23 cellular contexts compared by ENCODE assay signal in the genomic region with DNA sequence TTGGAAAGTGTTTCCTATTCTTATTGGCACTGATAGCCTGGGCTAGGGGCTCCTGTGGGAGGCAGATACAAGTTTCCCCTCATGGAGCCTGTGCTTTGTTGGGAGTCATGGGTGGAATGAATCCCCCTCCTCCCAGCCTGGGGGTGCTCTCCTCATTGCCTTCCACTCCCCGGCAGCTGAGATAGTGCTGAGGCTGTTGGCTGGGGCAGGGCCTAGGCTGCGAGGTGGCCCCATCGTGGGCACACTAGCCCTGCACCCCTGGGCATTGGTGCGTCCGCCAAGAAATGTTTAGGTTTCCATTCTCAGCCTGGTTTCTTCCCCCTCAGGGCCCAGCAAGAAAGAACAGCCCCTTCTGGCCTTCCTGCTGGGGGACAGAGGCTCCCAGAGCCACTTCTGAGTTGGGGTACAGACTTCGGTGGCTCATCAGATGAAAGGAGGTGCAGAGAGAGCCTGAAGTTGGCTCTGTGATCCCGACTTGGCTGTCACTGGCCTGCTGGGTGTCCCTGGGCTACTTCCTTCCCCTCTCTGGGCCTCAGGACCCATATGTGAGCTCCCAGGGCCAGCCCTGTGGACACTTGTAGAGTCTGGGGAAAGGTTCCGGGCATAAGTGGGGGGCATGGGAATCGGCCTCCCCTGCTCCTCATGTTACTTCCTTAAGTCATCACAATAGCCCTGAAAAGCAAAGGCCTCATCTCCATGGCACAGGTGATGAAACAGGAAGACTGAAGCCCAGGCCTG. TPM values are rescaled to one million over a fixed set of nuclear protein-coding genes. Genes with fewer than 3 reads are reported as not detected.
DNase-seq lines count a peak whose midpoint lies in the region; ATAC-seq, FAIRE-seq and TF ChIP-seq lines count a peak whose summit lies in the region.
"Had no signal": no experiment of that assay in that cellular context is flagged by ENCODE, and none has a peak within 500 bp of the region (broad histone marks: within the 10 kb centered on the region; RNA-seq: fewer than 3 reads in every experiment).

No MANE protein-coding gene starts in this region.

- H3K9me3 Mint-ChIP-seq in activated CD4-positive, alpha-beta T cell treated with anti-CD3 and anti-CD28 coated beads, Interleukin-2, amount 10 ng/mL, durations not matched to agents 7 days and 5 days: no peaks in the 10 kb centered on the region
- no peaks in the 10 kb centered on the region for H3K9me3 Mint-ChIP-seq in CD8-positive, alpha-beta memory T cell
- H3K9me3 Mint-ChIP-seq in neural crest cell: no peaks in the 10 kb centered on the region
- H3K9me3 Mint-ChIP-seq: activated B cell treated with CpG ODN at 0.5 μM for 24 hours; activated naive CD4-positive, alpha-beta T cell treated with anti-CD3 and anti-CD28 coated beads, Interleukin-2, amount 10 ng/mL, durations not matched to agents 7 days and 5 days had no signal

- no peak overlapping the region for H3K4me2 ChIP-seq in K562 (ENCODE audit: insufficient read depth, low read length)
- H3K4me2 ChIP-seq: A549 had no signal

- H3K27me3 ChIP-seq in CD8-positive, alpha-beta memory T cell (ENCODE audit: insufficient read depth, low read length, poor library complexity, severe bottlenecking): no peaks in the 10 kb centered on the region
- no peaks in the 10 kb centered on the region for H3K27me3 ChIP-seq in K562 (ENCODE audit: control insufficient read depth in 2 of 2, insufficient read depth in 2 of 2, low read length in 2 of 2)
- H3K27me3 ChIP-seq: tibial artery had no signal

- no peak overlapping the region for H2AFZ ChIP-seq in K562 (ENCODE audit: low read depth, low read length)

- peaks cover 51% of the 10 kb centered on the region for H3K4me1 Mint-ChIP-seq in activated CD4-positive, alpha-beta T cell treated with anti-CD3 and anti-CD28 coated beads, Interleukin-2, amount 10 ng/mL, durations not matched to agents 7 days and 5 days
- H3K4me1 Mint-ChIP-seq in CD8-positive, alpha-beta memory T cell: peaks cover 44 to 76% (median 47%) of the 10 kb centered on the region in 3 donors
- H3K4me1 Mint-ChIP-seq in neural crest cell: peaks cover 38% of the 10 kb centered on the region

- H3K27ac Mint-ChIP-seq in activated CD4-positive, alpha-beta T cell treated with anti-CD3 and anti-CD28 coated beads, Interleukin-2, amount 10 ng/mL, durations not matched to agents 7 days and 5 days: no peak overlapping the region
- H3K27ac Mint-ChIP-seq in CD8-positive, alpha-beta memory T cell: peak overlapping the region in 6 of 8 donors; percentile 68 to 99 (median 78)
- H3K27ac Mint-ChIP-seq in neural crest cell (ENCODE audit: unreplicated experiment): no peak overlapping the region
- H3K27ac Mint-ChIP-seq: activated B cell treated with CpG ODN at 0.5 μM for 24 hours; activated naive CD4-positive, alpha-beta T cell treated with anti-CD3 and anti-CD28 coated beads, Interleukin-2, amount 10 ng/mL, durations not matched to agents 7 days and 5 days had no signal

- no peak for TF ChIP-seq EP300 in K562 (IDR thresholded peaks at IDR 0.05; ENCODE audit: low read length)

- no peaks in the 10 kb centered on the region for H3K27me3 Mint-ChIP-seq in activated CD4-positive, alpha-beta T cell treated with anti-CD3 and anti-CD28 coated beads, Interleukin-2, amount 10 ng/mL, durations not matched to agents 7 days and 5 days
- H3K27me3 Mint-ChIP-seq in CD8-positive, alpha-beta memory T cell: no peaks in the 10 kb centered on the region
- H3K27me3 Mint-ChIP-seq in neural crest cell (ENCODE audit: low read depth): peaks cover 6% of the 10 kb centered on the region
- H3K27me3 Mint-ChIP-seq: activated B cell treated with CpG ODN at 0.5 μM for 24 hours; activated CD8-positive, alpha-beta memory T cell treated with anti-CD3 and anti-CD28 coated beads, Interleukin-2, amount 10 ng/mL, durations not matched to agents 7 days and 5 days had no signal

- POLR2A ChIA-PET in activated CD4-positive, alpha-beta T cell treated with anti-CD3 and anti-CD28 coated beads, Interleukin-2, amount 10 ng/mL, durations not matched to agents 7 days and 5 days (lab: Charles Lee): no interaction called here
- POLR2A ChIA-PET in CD8-positive, alpha-beta memory T cell (lab: Charles Lee): interaction anchor here (0.6 kb wide), 1 partner anchor 721 kb away, joined by 5 read pairs; no protein-coding TSS in a partner anchor
- POLR2A ChIA-PET in K562 (lab: Yijun Ruan, JAX): interaction anchor here (1.1 kb wide), 1 partner anchor 12 kb away, joined by 5 read pairs; no protein-coding TSS in a partner anchor

- no peak for FAIRE-seq in K562 (lab: Jason Lieb, UNC)
- FAIRE-seq: A549, endothelial cell of umbilical vein had no signal

- no TSS peak for BruUV-seq in K562 (replicated peaks; lab: Mats Ljungman, UMichigan)

- H3K9me1 ChIP-seq in K562 (ENCODE audit: control insufficient read depth, insufficient read depth, low read length): no peaks in the 10 kb centered on the region

- WGBS in K562 (ENCODE audit: insufficient coverage, low coverage, missing lambda C conversion rate): 92% methylated on average over 9 of the region's 9 CpGs

- in situ Hi-C loops in K562 (cut with MboI): no loop called here

- H3K36me3 ChIP-seq in CD8-positive, alpha-beta memory T cell (ENCODE audit: insufficient read depth, low read length): no peaks in the 10 kb centered on the region
- H3K36me3 ChIP-seq in K562 (ENCODE audit: control insufficient read depth, insufficient read depth, low read length): peaks cover 46% of the 10 kb centered on the region; the same call in 2 of the 3 replicates

- peak overlapping the region; percentile 5 for H3K4me3 Mint-ChIP-seq in activated CD4-positive, alpha-beta T cell treated with anti-CD3 and anti-CD28 coated beads, Interleukin-2, amount 10 ng/mL, durations not matched to agents 7 days and 5 days
- H3K4me3 Mint-ChIP-seq in CD8-positive, alpha-beta memory T cell: peak overlapping the region in 6 of 7 donors; percentile 27 to 98 (median 69)
- peak overlapping the region; percentile 99 for H3K4me3 Mint-ChIP-seq in neural crest cell

- TF ChIP-seq POLR2A in K562 (conservative IDR thresholded peaks at IDR 0.05): no peak

- CTCF ChIA-PET in activated CD4-positive, alpha-beta T cell treated with anti-CD3 and anti-CD28 coated beads, Interleukin-2, amount 10 ng/mL, durations not matched to agents 7 days and 5 days (lab: Charles Lee): no interaction called here
- CTCF ChIA-PET in CD8-positive, alpha-beta memory T cell (lab: Charles Lee): no interaction called here
- CTCF ChIA-PET in K562 (lab: Yijun Ruan, JAX; ENCODE audit: low intra/inter-chr PET ratio): no interaction called here

- intact Hi-C loops in K562 (cut with micrococcal nuclease): no loop called here

- TF ChIP-seq CTCF in K562 (IDR thresholded peaks at IDR 0.05 in 2 of 3, conservative IDR thresholded peaks at IDR 0.05 in 1 of 3; ENCODE audit: insufficient read depth in 2 of 3, low read depth in 1 of 3, low read length in 3 of 3) (no peak), neural crest cell (conservative IDR thresholded peaks at IDR 0.05) (no peak)

- peaks cover 16% of the 10 kb centered on the region for H3K36me3 Mint-ChIP-seq in activated CD4-positive, alpha-beta T cell treated with anti-CD3 and anti-CD28 coated beads, Interleukin-2, amount 10 ng/mL, durations not matched to agents 7 days and 5 days (ENCODE audit: low read depth)
- peaks cover 0 to 31% (median 0%) of the 10 kb centered on the region in 3 donors for H3K36me3 Mint-ChIP-seq in CD8-positive, alpha-beta memory T cell
- no peaks in the 10 kb centered on the region for H3K36me3 Mint-ChIP-seq in neural crest cell (ENCODE audit: low read depth)

- H3K9me3 ChIP-seq in CD8-positive, alpha-beta memory T cell (ENCODE audit: low read length): no peaks in the 10 kb centered on the region
- H3K9me3 ChIP-seq in K562 (replicated peaks; ENCODE audit: control insufficient read depth, insufficient read depth, low read depth, low read length): no peaks in the 10 kb centered on the region
- H3K9me3 ChIP-seq: A549, tibial artery had no signal

- no peak overlapping the region for H3K27ac ChIP-seq in CD8-positive, alpha-beta memory T cell (ENCODE audit: low read depth, low read length)
- H3K27ac ChIP-seq in K562 (ENCODE audit: extremely low read depth, low read depth, low read length): no peak overlapping the region
- H3K27ac ChIP-seq: coronary artery, HL-60, tibial artery had no signal

- TF ChIP-seq RAD21 in K562 (CRISPR knock-in tag; conservative IDR thresholded peaks at IDR 0.05 in 1 of 2, IDR thresholded peaks at IDR 0.05 in 1 of 2): no peak

- no peak for ATAC-seq in K562
- ATAC-seq in HG02884 (IDR thresholded peaks at IDR 0.05; ENCODE audit: unreplicated experiment): no peak
- ATAC-seq: A549; activated CD8-positive, alpha-beta memory T cell treated with anti-CD3 and anti-CD28 coated beads, Interleukin-2, amount 10 ng/mL, durations not matched to agents 7 days and 5 days had no signal

- peaks cover 51% of the 10 kb centered on the region for H3K4me1 ChIP-seq in CD8-positive, alpha-beta memory T cell (ENCODE audit: insufficient read depth, low read length)
- H3K4me1 ChIP-seq in K562 (replicated peaks in 1 of 2; ENCODE audit: control insufficient read depth in 2 of 2, insufficient read depth in 2 of 2, low read length in 2 of 2): peaks cover 28 to 69% of the 10 kb centered on the region in 2 experiments

- peak overlapping the region in 1 of 2 experiments; percentile 69; a peak in 2 of 4 replicates for H3K9ac ChIP-seq in K562 (ENCODE audit: insufficient read depth in 1 of 2, low read depth in 2 of 2, low read length in 2 of 2)

- H3K4me3 ChIP-seq in CD8-positive, alpha-beta memory T cell (ENCODE audit: low read length): no peak overlapping the region
- no peak overlapping the region for H3K4me3 ChIP-seq in K562
- H3K4me3 ChIP-seq: A549, coronary artery, tibial artery had no signal

- no peak for DNase-seq in activated CD4-positive, alpha-beta T cell treated with anti-CD3 and anti-CD28 coated beads, Interleukin-2, amount 10 ng/mL, durations not matched to agents 7 days and 5 days
- DNase-seq in activated CD4-positive, alpha-beta T cell treated with anti-CD3 and anti-CD28 coated beads, Interleukin-2, amount 50 U/mL, for 48 hours: no peak
- no peak for DNase-seq in CD8-positive, alpha-beta memory T cell
- DNase-seq in K562 (ENCODE audit: extremely low read depth in 1 of 4, low spot score in 3 of 4) (no peak), neural crest cell (ENCODE audit: low read depth, low spot score) (no peak), GF-D8 (lab: John Stamatoyannopoulos, UW) (no peak), ecto neural progenitor cell (ENCODE audit: low spot score) (no peak)
- DNase-seq: activated B cell treated with CpG ODN at 0.5 μM for 24 hours; activated CD8-positive, alpha-beta memory T cell treated with anti-CD3 and anti-CD28 coated beads, Interleukin-2, amount 10 ng/mL, durations not matched to agents 7 days and 5 days; activated naive CD4-positive, alpha-beta T cell treated with anti-CD3 and anti-CD28 coated beads, Interleukin-2, amount 10 ng/mL, durations not matched to agents 7 days and 5 days; HCEC 1CT; islet precursor cell; NCI-H1048; NCI-H2081; NCI-H446 treated with DMSO at 0.1 percent for 48 hours; SHP77; stimulated activated CD4-positive, alpha-beta T cell treated with anti-CD3 and anti-CD28 coated beads, Interleukin-12 subunit alpha, Interleukin-12 subunit beta, amount 100 ng/mL, for 4 hours had no signal

- H4K20me1 ChIP-seq in K562 (replicated peaks; ENCODE audit: control insufficient read depth, insufficient read depth, low read length): no peaks in the 10 kb centered on the region; the same call in 1 of the 2 replicates

- H3K79me2 ChIP-seq in K562 (ENCODE audit: control insufficient read depth, insufficient read depth, low read length): peaks cover 58% of the 10 kb centered on the region

RNA-seq across cellular contexts. Expression of gene ARL6IP4, which starts 2.7 kb away (rescaled TPM):
- total RNA-seq in activated CD4-positive, alpha-beta T cell treated with anti-CD3 and anti-CD28 coated beads, Interleukin-2, amount 10 ng/mL, durations not matched to agents 7 days and 5 days: 100 to 1,000 TPM; 160 to 180 TPM
- 100 to 1,000 TPM; 172 to 181 TPM for total RNA-seq in CD8-positive, alpha-beta memory T cell
- polyA plus RNA-seq in CD8-positive, alpha-beta memory T cell: 246 TPM
- 69.3 and 160 TPM in 2 replicates for total RNA-seq in K562 (2011; cell fraction: chromatin; rRNA removed; ENCODE audit: low replicate concordance)
- 133 and 147 TPM in 2 replicates for total RNA-seq in K562 (2011; cell fraction: nucleolus; rRNA removed)
- total RNA-seq in K562 (2011; cell fraction: nucleoplasm; rRNA removed): 86.5 and 106 TPM in 2 replicates
- 224 and 280 TPM in 2 replicates for total RNA-seq in K562 (2014; rRNA removed)
- total RNA-seq in K562 (2014; rRNA removed; fragmentation: Illumina TruSeq; extraction: Trizol): 78.1 and 91.2 TPM in 2 replicates
- total RNA-seq in K562 (2015; rRNA removed; fragmentation: Illumina TruSeq; extraction: Trizol): 171 and 180 TPM in 2 replicates
- 164 and 167 TPM in 2 replicates for total RNA-seq in K562 (2021)
- 128 and 132 TPM in 2 replicates for polyA plus RNA-seq in K562 (2011; rRNA removed)
- 110 and 136 TPM in 2 replicates for polyA plus RNA-seq in K562 (2011; cell fraction: cytosol; rRNA removed)
- 328 and 373 TPM in 2 replicates for polyA plus RNA-seq in K562 (2011; cell fraction: nucleus; rRNA removed)
- 163 and 245 TPM in 2 replicates for polyA plus RNA-seq in K562 (2012)
- 151 and 170 TPM in 2 replicates for polyA plus RNA-seq in K562 (2014; fragmentation: Illumina TruSeq; extraction: Trizol)
- polyA plus RNA-seq in K562 (2014; fragmentation: Nextera tagmentation; extraction: Ambion mirVana): 1 to 10 TPM; 2.4 to 4.8 TPM
- 242 and 255 TPM in 2 replicates for polyA plus RNA-seq in K562 (2014; rRNA removed)
- 33.8 and 41.5 TPM in 2 replicates for polyA minus RNA-seq in K562 (2011; rRNA and poly(A)+ RNA removed)
- 34.7 and 36.8 TPM in 2 replicates for polyA minus RNA-seq in K562 (2011; cell fraction: cytosol; rRNA and poly(A)+ RNA removed)
- polyA minus RNA-seq in K562 (2011; cell fraction: nucleus; rRNA and poly(A)+ RNA removed): 21.8 and 31.0 TPM in 2 replicates
- total RNA-seq in neural crest cell: 173 and 180 TPM in 2 replicates

RNA-seq across cellular contexts. Expression of gene OGFOD2, which starts 2.8 kb away (rescaled TPM):
- 10 to 100 TPM; 25.3 to 25.9 TPM for total RNA-seq in activated CD4-positive, alpha-beta T cell treated with anti-CD3 and anti-CD28 coated beads, Interleukin-2, amount 10 ng/mL, durations not matched to agents 7 days and 5 days
- total RNA-seq in CD8-positive, alpha-beta memory T cell: 10 to 100 TPM; 27.7 to 29.5 TPM
- polyA plus RNA-seq in CD8-positive, alpha-beta memory T cell: 14.9 TPM
- total RNA-seq in K562 (2011; cell fraction: chromatin; rRNA removed; ENCODE audit: low replicate concordance): 71.5 and 173 TPM in 2 replicates
- total RNA-seq in K562 (2011; cell fraction: nucleolus; rRNA removed): 98.1 and 99.0 TPM in 2 replicates
- 61.3 and 107 TPM in 2 replicates for total RNA-seq in K562 (2011; cell fraction: nucleoplasm; rRNA removed)
- total RNA-seq in K562 (2014; rRNA removed) (39.0 and 40.3 TPM in 2 replicates), K562 (2014; rRNA removed; fragmentation: Illumina TruSeq; extraction: Trizol) (5.9 and 6.4 TPM in 2 replicates), K562 (2015; rRNA removed; fragmentation: Illumina TruSeq; extraction: Trizol) (18.5 and 21.4 TPM in 2 replicates), K562 (2021) (51.7 and 63.0 TPM in 2 replicates), neural crest cell (17.2 and 18.1 TPM in 2 replicates)
- polyA plus RNA-seq in K562 (2011; rRNA removed) (27.6 and 38.3 TPM in 2 replicates), K562 (2014; fragmentation: Illumina TruSeq; extraction: Trizol) (13.5 and 29.6 TPM in 2 replicates), K562 (2014; fragmentation: Nextera tagmentation; extraction: Ambion mirVana) (1 to 10 TPM; 1.4 to 3.8 TPM), K562 (2014; rRNA removed) (86.0 and 111 TPM in 2 replicates)
- 40.5 and 99.8 TPM in 2 replicates for polyA plus RNA-seq in K562 (2011; cell fraction: cytosol; rRNA removed)
- 261 and 270 TPM in 2 replicates for polyA plus RNA-seq in K562 (2011; cell fraction: nucleus; rRNA removed)
- 24.6 and 74.9 TPM in 2 replicates for polyA plus RNA-seq in K562 (2012)
- 15.9 and 19.8 TPM in 2 replicates for polyA minus RNA-seq in K562 (2011; rRNA and poly(A)+ RNA removed)
- 16.9 and 19.2 TPM in 2 replicates for polyA minus RNA-seq in K562 (2011; cell fraction: cytosol; rRNA and poly(A)+ RNA removed)
- polyA minus RNA-seq in K562 (2011; cell fraction: nucleus; rRNA and poly(A)+ RNA removed): 54.3 and 67.5 TPM in 2 replicates

RNA-seq across cellular contexts. Expression of gene ABCB9, which starts 11.6 kb away (rescaled TPM):
- 1 to 10 TPM; 4.7 to 6.7 TPM for total RNA-seq in activated CD4-positive, alpha-beta T cell treated with anti-CD3 and anti-CD28 coated beads, Interleukin-2, amount 10 ng/mL, durations not matched to agents 7 days and 5 days
- 1 to 10 TPM; 3.7 to 3.9 TPM for total RNA-seq in CD8-positive, alpha-beta memory T cell
- 0.99 TPM for polyA plus RNA-seq in CD8-positive, alpha-beta memory T cell
- total RNA-seq in K562 (2011; cell fraction: chromatin; rRNA removed; ENCODE audit: low replicate concordance): 28.0 and 68.9 TPM in 2 replicates
- total RNA-seq in K562 (2011; cell fraction: nucleolus; rRNA removed): 41.1 and 52.0 TPM in 2 replicates
- total RNA-seq in K562 (2011; cell fraction: nucleoplasm; rRNA removed): 34.1 and 35.2 TPM in 2 replicates
- total RNA-seq in K562 (2014; rRNA removed) (9.6 and 10.5 TPM in 2 replicates), K562 (2014; rRNA removed; fragmentation: Illumina TruSeq; extraction: Trizol) (3.9 and 4.3 TPM in 2 replicates), K562 (2015; rRNA removed; fragmentation: Illumina TruSeq; extraction: Trizol) (6.2 and 6.5 TPM in 2 replicates), K562 (2021) (12.0 and 12.6 TPM in 2 replicates), neural crest cell (14.2 and 16.3 TPM in 2 replicates)
- polyA plus RNA-seq in K562 (2011; rRNA removed) (6.3 and 6.5 TPM in 2 replicates), K562 (2014; fragmentation: Illumina TruSeq; extraction: Trizol) (4.2 and 5.7 TPM in 2 replicates), K562 (2014; fragmentation: Nextera tagmentation; extraction: Ambion mirVana) (under 1 TPM; 0.20 to 0.31 TPM), K562 (2014; rRNA removed) (7.6 and 7.9 TPM in 2 replicates)
- polyA plus RNA-seq in K562 (2011; cell fraction: cytosol; rRNA removed): 5.8 and 12.1 TPM in 2 replicates
- 10.8 and 22.9 TPM in 2 replicates for polyA plus RNA-seq in K562 (2011; cell fraction: nucleus; rRNA removed)
- 5.0 and 6.9 TPM in 2 replicates for polyA plus RNA-seq in K562 (2012)
- 8.5 and 9.6 TPM in 2 replicates for polyA minus RNA-seq in K562 (2011; rRNA and poly(A)+ RNA removed)
- polyA minus RNA-seq in K562 (2011; cell fraction: cytosol; rRNA and poly(A)+ RNA removed): 6.6 and 9.7 TPM in 2 replicates
- 13.3 and 14.7 TPM in 2 replicates for polyA minus RNA-seq in K562 (2011; cell fraction: nucleus; rRNA and poly(A)+ RNA removed)

Comparison
In these comparisons a context has a peak if more than half of its experiments do, and no peak if none do; other contexts are left out.
1. H3K27ac Mint-ChIP-seq: peak in CD8-positive, alpha-beta memory T cell (6 of 8); none in activated CD4-positive, alpha-beta T cell treated with anti-CD3 and anti-CD28 coated beads, Interleukin-2, amount 10 ng/mL, durations not matched to agents 7 days and 5 days (single experiment) and neural crest cell (single experiment).
2. H3K4me3 Mint-ChIP-seq: peak in every context shown above with its lines; median percentile 99 in neural crest cell; 69 in CD8-positive, alpha-beta memory T cell; 5 in activated CD4-positive, alpha-beta T cell treated with anti-CD3 and anti-CD28 coated beads, Interleukin-2, amount 10 ng/mL, durations not matched to agents 7 days and 5 days.